ENCODE assay signal across 27 cellular contexts in the genomic region with DNA sequence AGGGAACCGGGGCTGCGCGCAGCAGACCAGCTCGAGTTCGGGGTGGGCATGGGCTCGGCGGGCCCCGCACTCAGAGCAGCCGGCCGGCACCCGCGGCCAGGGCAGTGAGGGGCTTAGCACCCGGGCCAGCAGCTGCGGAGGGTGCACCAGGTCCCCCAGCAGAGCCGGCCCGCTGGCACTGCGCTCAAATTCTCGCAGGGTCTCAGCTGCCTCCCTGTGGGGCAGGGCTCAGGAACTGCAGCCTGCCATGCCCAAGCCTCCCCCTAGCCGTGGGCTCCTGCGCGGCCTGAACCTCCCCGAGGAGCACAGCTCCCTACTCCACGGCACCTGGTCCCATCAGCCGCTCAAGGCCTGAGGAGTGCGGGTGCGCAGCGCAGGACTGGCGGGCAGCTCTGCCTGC.
"Had no signal": no experiment of that assay in that cellular context is flagged by ENCODE, and none has a peak within 500 bp of the region (broad histone marks: within the 10 kb centered on the region; RNA-seq: fewer than 3 reads in every experiment).

No MANE protein-coding gene starts in this region.

- H3K4me1 Mint-ChIP-seq: memory B cell; nephron; stimulated activated effector memory CD8-positive, alpha-beta T cell treated with anti-CD3 and anti-CD28 coated beads, Interleukin-12 subunit alpha, Interleukin-12 subunit beta, amount 100 ng/mL, for 72 hours had no signal

- H3K9me3 ChIP-seq: prostate gland, thoracic aorta, upper lobe of left lung, uterus had no signal

- H3K27ac Mint-ChIP-seq: memory B cell; nephron; neural progenitor cell; stimulated activated effector memory CD8-positive, alpha-beta T cell treated with anti-CD3 and anti-CD28 coated beads, Interleukin-12 subunit alpha, Interleukin-12 subunit beta, amount 100 ng/mL, for 72 hours had no signal

- H3K36me3 Mint-ChIP-seq: memory B cell; neural progenitor cell; stimulated activated effector memory CD8-positive, alpha-beta T cell treated with anti-CD3 and anti-CD28 coated beads, Interleukin-12 subunit alpha, Interleukin-12 subunit beta, amount 100 ng/mL, for 72 hours had no signal

- H3K4me3 Mint-ChIP-seq: memory B cell; nephron; neural progenitor cell; stimulated activated effector memory CD8-positive, alpha-beta T cell treated with anti-CD3 and anti-CD28 coated beads, Interleukin-12 subunit alpha, Interleukin-12 subunit beta, amount 100 ng/mL, for 72 hours had no signal

- H3K9me3 Mint-ChIP-seq: stimulated activated effector memory CD8-positive, alpha-beta T cell treated with anti-CD3 and anti-CD28 coated beads, Interleukin-12 subunit alpha, Interleukin-12 subunit beta, amount 100 ng/mL, for 72 hours had no signal

- H2AFZ ChIP-seq: neural progenitor cell had no signal

- H3K27me3 ChIP-seq: esophagus squamous epithelium, neural progenitor cell, right atrium auricular region, tibial nerve, upper lobe of left lung, uterus had no signal

- H3K36me3 ChIP-seq: esophagus squamous epithelium, heart right ventricle, neural progenitor cell, prostate gland, right atrium auricular region, thoracic aorta, tibial nerve, upper lobe of left lung, uterus had no signal

- H3K4me2 ChIP-seq: neural progenitor cell, smooth muscle cell had no signal

- H3K4me1 ChIP-seq: esophagus squamous epithelium, prostate gland, right atrium auricular region, uterus had no signal

- H3K4me3 ChIP-seq: coronary artery, esophagus squamous epithelium, heart right ventricle, lung, neural progenitor cell, prostate gland, right atrium auricular region, smooth muscle cell, thoracic aorta, tibial nerve, upper lobe of left lung, uterus had no signal

- H3K9ac ChIP-seq: neural progenitor cell had no signal

- H3K27ac ChIP-seq: coronary artery, esophagus squamous epithelium, heart right ventricle, neural progenitor cell, prostate gland, right atrium auricular region, thoracic aorta, tibial nerve, upper lobe of left lung, uterus had no signal

- ATAC-seq: left lobe of liver; sciatic nerve; stimulated activated effector memory CD8-positive, alpha-beta T cell treated with anti-CD3 and anti-CD28 coated beads, Interleukin-12 subunit alpha, Interleukin-12 subunit beta, amount 100 ng/mL, for 72 hours; stimulated activated naive CD8-positive, alpha-beta T cell treated with anti-CD3 and anti-CD28 coated beads, Interleukin-15, Interleukin-2, amounts not matched to agents 100 U/mL and 50 U/mL, for 24 hours had no signal

- DNase-seq: dermis blood vessel endothelial cell; effector memory CD4-positive, alpha-beta T cell; esophagus squamous epithelium; foreskin melanocyte; glutamatergic neuron; heart right ventricle; hippocampal formation; kidney; nucleus accumbens; stimulated activated CD4-positive, alpha-beta T cell treated with anti-CD3 and anti-CD28 coated beads, Interleukin-2, amount 100 ng/mL, for 24 hours; stimulated activated CD4-positive, alpha-beta T cell treated with anti-CD3 and anti-CD28 coated beads, Interleukin-4, amount 100 ng/mL, for 24 hours; stimulated activated naive CD8-positive, alpha-beta T cell treated with anti-CD3 and anti-CD28 coated beads, Interleukin-15, Interleukin-2, amounts not matched to agents 100 U/mL and 50 U/mL, for 24 hours; uterus had no signal
